Comparison of ENCODE assay signal across 26 cellular contexts in the genomic region with DNA sequence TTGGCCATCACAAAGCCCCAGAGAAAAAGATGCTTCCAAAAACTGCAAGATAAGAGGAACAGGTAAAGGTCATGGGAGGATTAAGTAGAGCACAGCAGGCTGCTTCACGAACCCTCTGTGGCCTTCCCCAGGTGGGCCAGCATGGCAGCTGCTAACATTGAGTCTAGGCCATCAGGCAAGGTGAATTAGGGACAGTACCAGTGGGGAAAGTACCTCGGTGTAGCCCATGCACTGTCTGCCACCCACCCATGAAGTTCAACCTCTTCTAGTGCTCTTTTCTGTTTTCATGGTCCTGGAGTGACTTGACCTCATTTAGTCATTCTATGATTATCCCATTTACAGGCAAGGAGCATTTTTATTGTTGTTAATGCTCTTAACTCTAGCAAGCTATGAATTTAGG.
DNase-seq lines count a peak whose midpoint lies in the region; ATAC-seq, FAIRE-seq and TF ChIP-seq lines count a peak whose summit lies in the region.
"Had no signal": no experiment of that assay in that cellular context is flagged by ENCODE, and none has a peak within 500 bp of the region (broad histone marks: within the 10 kb centered on the region; RNA-seq: fewer than 3 reads in every experiment).

No MANE protein-coding gene starts in this region.

- no peaks in the 10 kb centered on the region for H3K9me2 ChIP-seq in OCI-LY1 (ENCODE audit: low read depth, low read length)

- TF ChIP-seq CTCF in OCI-LY1 (IDR thresholded peaks at IDR 0.05; ENCODE audit: low read length) (no peak), Peyer's patch (IDR thresholded peaks at IDR 0.05) (no peak)

- peak overlapping the region; percentile 44 for H3K4me3 ChIP-seq in OCI-LY1 (ENCODE audit: low read depth, low read length, poor library complexity, severe bottlenecking)
- H3K4me3 ChIP-seq in Peyer's patch, result no peak overlapping the region
- H3K4me3 ChIP-seq: A549, cardiac muscle cell, right atrium auricular region, spleen had no signal

- no peaks in the 10 kb centered on the region for H4K20me1 ChIP-seq in OCI-LY1 (ENCODE audit: insufficient read depth, low read length)

- TF ChIP-seq POLR2A in Peyer's patch (IDR thresholded peaks at IDR 0.05), result no peak

- H3K27me3 ChIP-seq in OCI-LY1 (ENCODE audit: insufficient read depth, low read length) (no peaks in the 10 kb centered on the region), Peyer's patch (no peaks in the 10 kb centered on the region)
- H3K27me3 ChIP-seq: BE2C, cardiac muscle cell, right atrium auricular region had no signal

- intact Hi-C loops in activated CD4-positive, alpha-beta memory T cell treated with anti-CD3 and anti-CD28 coated beads for 36 hours (cut with micrococcal nuclease), result no loop called here

- peak overlapping the region; percentile 60 for H3K4me2 ChIP-seq in OCI-LY1 (ENCODE audit: low read length)
- H3K4me2 ChIP-seq: A549 had no signal

- no peak overlapping the region for H2AFZ ChIP-seq in OCI-LY1 (ENCODE audit: low read length)

- peak; percentile 28 for DNase-seq in activated CD4-positive, alpha-beta memory T cell treated with anti-CD3 and anti-CD28 coated beads for 36 hours
- DNase-seq in activated CD4-positive, alpha-beta memory T cell treated with anti-CD3 and anti-CD28 coated beads, Interleukin-2, amount 10 ng/mL, durations not matched to agents 7 days and 5 days, result no peak
- DNase-seq in GM18507 (ENCODE audit: extremely low spot score, insufficient read length, low read depth), result no peak
- no peak for DNase-seq in stimulated activated effector memory CD8-positive, alpha-beta T cell treated with anti-CD3 and anti-CD28 coated beads, Interleukin-12 subunit alpha, Interleukin-12 subunit beta, amount 100 ng/mL, for 72 hours (ENCODE audit: low spot score in 2 of 2)
- DNase-seq in SKM-1 treated with dmso at 0.1 percent for 144 hours (lab: John Stamatoyannopoulos, UW; ENCODE audit: unreplicated experiment), result no peak
- DNase-seq in Peyer's patch, result no peak
- DNase-seq in NCI-H1048 (lab: John Stamatoyannopoulos, UW), result no peak
- DNase-seq: activated CD4-positive, alpha-beta T cell treated with anti-CD3 and anti-CD28 coated beads for 4 hours; anterior cingulate cortex; BE2C; Calu3; glutamatergic neuron; HFFc6; left cardiac atrium; natural killer cell; NCI-H2081; NCI-H446; SIG-M5; spleen; stimulated activated CD4-positive, alpha-beta T cell treated with anti-CD3 and anti-CD28 coated beads, Interleukin-4, amount 100 ng/mL, for 4 hours; T-cell had no signal

- H3K27ac Mint-ChIP-seq in activated CD4-positive, alpha-beta memory T cell treated with anti-CD3 and anti-CD28 coated beads for 36 hours, result no peak overlapping the region
- H3K27ac Mint-ChIP-seq in activated CD4-positive, alpha-beta memory T cell treated with anti-CD3 and anti-CD28 coated beads, Interleukin-2, amount 10 ng/mL, durations not matched to agents 7 days and 5 days, result no peak overlapping the region
- H3K27ac Mint-ChIP-seq in stimulated activated effector memory CD8-positive, alpha-beta T cell treated with anti-CD3 and anti-CD28 coated beads, Interleukin-12 subunit alpha, Interleukin-12 subunit beta, amount 100 ng/mL, for 72 hours, result no peak overlapping the region
- H3K27ac Mint-ChIP-seq: HFFc6, natural killer cell, T-cell had no signal

- H3K36me3 Mint-ChIP-seq in activated CD4-positive, alpha-beta memory T cell treated with anti-CD3 and anti-CD28 coated beads for 36 hours, result no peaks in the 10 kb centered on the region
- peaks cover under 1% of the 10 kb centered on the region for H3K36me3 Mint-ChIP-seq in activated CD4-positive, alpha-beta memory T cell treated with anti-CD3 and anti-CD28 coated beads, Interleukin-2, amount 10 ng/mL, durations not matched to agents 7 days and 5 days (ENCODE audit: low read depth)
- H3K36me3 Mint-ChIP-seq in stimulated activated effector memory CD8-positive, alpha-beta T cell treated with anti-CD3 and anti-CD28 coated beads, Interleukin-12 subunit alpha, Interleukin-12 subunit beta, amount 100 ng/mL, for 72 hours, result no peaks in the 10 kb centered on the region
- H3K36me3 Mint-ChIP-seq: natural killer cell, T-cell had no signal

- peaks cover 28% of the 10 kb centered on the region for H3K4me1 Mint-ChIP-seq in activated CD4-positive, alpha-beta memory T cell treated with anti-CD3 and anti-CD28 coated beads for 36 hours (ENCODE audit: low read depth)
- H3K4me1 Mint-ChIP-seq in activated CD4-positive, alpha-beta memory T cell treated with anti-CD3 and anti-CD28 coated beads, Interleukin-2, amount 10 ng/mL, durations not matched to agents 7 days and 5 days, result peaks cover 23% of the 10 kb centered on the region
- H3K4me1 Mint-ChIP-seq in stimulated activated effector memory CD8-positive, alpha-beta T cell treated with anti-CD3 and anti-CD28 coated beads, Interleukin-12 subunit alpha, Interleukin-12 subunit beta, amount 100 ng/mL, for 72 hours, result peaks cover 36% of the 10 kb centered on the region

- peak; percentile 58 for FAIRE-seq in GM18507 (lab: Jason Lieb, UNC)
- FAIRE-seq: A549, TTC549 had no signal

- H3K4me3 Mint-ChIP-seq in activated CD4-positive, alpha-beta memory T cell treated with anti-CD3 and anti-CD28 coated beads for 36 hours, result no peak overlapping the region
- H3K4me3 Mint-ChIP-seq in activated CD4-positive, alpha-beta memory T cell treated with anti-CD3 and anti-CD28 coated beads, Interleukin-2, amount 10 ng/mL, durations not matched to agents 7 days and 5 days, result no peak overlapping the region
- no peak overlapping the region for H3K4me3 Mint-ChIP-seq in stimulated activated effector memory CD8-positive, alpha-beta T cell treated with anti-CD3 and anti-CD28 coated beads, Interleukin-12 subunit alpha, Interleukin-12 subunit beta, amount 100 ng/mL, for 72 hours
- H3K4me3 Mint-ChIP-seq: HFFc6, natural killer cell, T-cell had no signal

- H3K27me3 Mint-ChIP-seq in activated CD4-positive, alpha-beta memory T cell treated with anti-CD3 and anti-CD28 coated beads for 36 hours, result peaks cover 8% of the 10 kb centered on the region
- H3K27me3 Mint-ChIP-seq in activated CD4-positive, alpha-beta memory T cell treated with anti-CD3 and anti-CD28 coated beads, Interleukin-2, amount 10 ng/mL, durations not matched to agents 7 days and 5 days, result peaks cover under 1% of the 10 kb centered on the region

- H3K4me1 ChIP-seq in OCI-LY1 (ENCODE audit: insufficient read depth, low read length, severe bottlenecking), result peaks cover 84% of the 10 kb centered on the region
- no peaks in the 10 kb centered on the region for H3K4me1 ChIP-seq in Peyer's patch
- H3K4me1 ChIP-seq: A549, BE2C, right atrium auricular region had no signal

- ATAC-seq in stimulated activated effector memory CD8-positive, alpha-beta T cell treated with anti-CD3 and anti-CD28 coated beads, Interleukin-12 subunit alpha, Interleukin-12 subunit beta, amount 100 ng/mL, for 72 hours, result peak; percentile 78
- ATAC-seq: A549, left cardiac atrium, natural killer cell, T-cell had no signal

- H3K36me3 ChIP-seq in OCI-LY1 (ENCODE audit: insufficient read depth, low read length) (no peaks in the 10 kb centered on the region), Peyer's patch (no peaks in the 10 kb centered on the region)
- H3K36me3 ChIP-seq: BE2C, cardiac muscle cell, right atrium auricular region, spleen had no signal

- CTCF ChIA-PET in activated CD4-positive, alpha-beta memory T cell treated with anti-CD3 and anti-CD28 coated beads for 36 hours (lab: Charles Lee), result interaction anchor here (0.7 to 2.3 kb wide), 5 partner anchors 15 to 220 kb away, joined by 3 to 8 read pairs (median 4); no protein-coding TSS in a partner anchor
- CTCF ChIA-PET in activated CD4-positive, alpha-beta memory T cell treated with anti-CD3 and anti-CD28 coated beads, Interleukin-2, amount 10 ng/mL, durations not matched to agents 7 days and 5 days (lab: Charles Lee), result no interaction called here

- H3K9ac ChIP-seq in OCI-LY1 (ENCODE audit: low read length), result peak overlapping the region; percentile 59

- H3K9me3 Mint-ChIP-seq in activated CD4-positive, alpha-beta memory T cell treated with anti-CD3 and anti-CD28 coated beads for 36 hours, result no peaks in the 10 kb centered on the region
- peaks cover under 1% of the 10 kb centered on the region for H3K9me3 Mint-ChIP-seq in activated CD4-positive, alpha-beta memory T cell treated with anti-CD3 and anti-CD28 coated beads, Interleukin-2, amount 10 ng/mL, durations not matched to agents 7 days and 5 days
- H3K9me3 Mint-ChIP-seq in stimulated activated effector memory CD8-positive, alpha-beta T cell treated with anti-CD3 and anti-CD28 coated beads, Interleukin-12 subunit alpha, Interleukin-12 subunit beta, amount 100 ng/mL, for 72 hours, result no peaks in the 10 kb centered on the region
- H3K9me3 Mint-ChIP-seq: natural killer cell, T-cell had no signal

- H3K79me2 ChIP-seq in OCI-LY1 (ENCODE audit: insufficient read depth, low read length), result no peaks in the 10 kb centered on the region

- H3K9me3 ChIP-seq in OCI-LY1 (ENCODE audit: low read length) (no peaks in the 10 kb centered on the region), Peyer's patch (no peaks in the 10 kb centered on the region)
- H3K9me3 ChIP-seq: A549, BE2C, right atrium auricular region had no signal

- H3F3A ChIP-seq in OCI-LY1 (ENCODE audit: insufficient read depth, low read length), result no peaks in the 10 kb centered on the region

- H3K27ac ChIP-seq in OCI-LY1 (ENCODE audit: low read depth, low read length, poor library complexity, severe bottlenecking) (peak overlapping the region; percentile 93), Peyer's patch (peak overlapping the region in 1 of 4 donors; percentile 10)
- H3K27ac ChIP-seq: A549, cardiac muscle cell, right atrium auricular region, spleen had no signal

- POLR2A ChIA-PET in activated CD4-positive, alpha-beta memory T cell treated with anti-CD3 and anti-CD28 coated beads for 36 hours (lab: Charles Lee), result no interaction called here
- POLR2A ChIA-PET in activated CD4-positive, alpha-beta memory T cell treated with anti-CD3 and anti-CD28 coated beads, Interleukin-2, amount 10 ng/mL, durations not matched to agents 7 days and 5 days (lab: Charles Lee), result interaction anchor here (0.7 to 1.3 kb wide), 2 partner anchors 207 to 360 kb away, joined by 3 to 6 read pairs; a partner anchor contains a TSS
